In genomic region chr17:44628234-44629188, GRCh38 we compare ENCODE assay signal across 8 cellular contexts. TPM values are rescaled to one million over a fixed set of nuclear protein-coding genes. Genes with fewer than 3 reads are reported as not detected.
DNase-seq lines count a peak whose midpoint lies in the region; ATAC-seq and TF ChIP-seq lines count a peak whose summit lies in the region.
"Had no signal": no experiment of that assay in that cellular context is flagged by ENCODE, and none has a peak within 500 bp of the region (broad histone marks: within the 10 kb centered on the region; RNA-seq: fewer than 3 reads in every experiment).

No MANE protein-coding gene starts in this region.

- no peak for TF ChIP-seq CTCF in thoracic aorta (IDR thresholded peaks at IDR 0.05)

- no peaks in the 10 kb centered on the region for H3K9me3 Mint-ChIP-seq in immature natural killer cell
- H3K9me3 Mint-ChIP-seq: central memory CD8-positive, alpha-beta T cell had no signal

- peak overlapping the region; percentile 4 for H3K4me3 ChIP-seq in thoracic aorta

- peak overlapping the region in 3 of 5 donors; percentile 28 to 64 (median 63) for H3K4me3 Mint-ChIP-seq in immature natural killer cell
- H3K4me3 Mint-ChIP-seq: central memory CD8-positive, alpha-beta T cell had no signal

- no peak for TF ChIP-seq POLR2A in erythroblast (IDR thresholded peaks at IDR 0.05; ENCODE audit: low read length)

- peaks cover 0 to 11% (median 5%) of the 10 kb centered on the region in 3 donors for H3K27me3 Mint-ChIP-seq in immature natural killer cell (ENCODE audit: low read depth in 3 of 3)

- DNase-seq in NCI-H1092 (lab: John Stamatoyannopoulos, UW), result peak; percentile 89
- DNase-seq in amygdala (lab: John Stamatoyannopoulos, UW), result peak in 39 of 56 donors; percentile 3 to 61 (median 31)
- DNase-seq in immature natural killer cell, result no peak
- DNase-seq in thoracic aorta (ENCODE audit: low spot score), result no peak
- no peak for DNase-seq in occipital lobe (lab: John Stamatoyannopoulos, UW)
- DNase-seq in stimulated activated CD4-positive, alpha-beta T cell treated with anti-CD3 and anti-CD28 coated beads, Interleukin-4, amount 100 ng/mL, for 1 hour, result no peak
- DNase-seq in erythroblast (lab: John Stamatoyannopoulos, UW), result no peak

- H3K4me1 Mint-ChIP-seq in immature natural killer cell, result peaks cover 0 to 4% of the 10 kb centered on the region in 2 donors
- H3K4me1 Mint-ChIP-seq: central memory CD8-positive, alpha-beta T cell had no signal

- no peaks in the 10 kb centered on the region for H3K27me3 ChIP-seq in thoracic aorta (replicated peaks; ENCODE audit: insufficient read depth)

- H3K27ac Mint-ChIP-seq in immature natural killer cell, result peak overlapping the region in 2 of 6 donors; percentile 46 to 71

- H3K36me3 ChIP-seq in thoracic aorta, result no peaks in the 10 kb centered on the region

- no peak for ATAC-seq in thoracic aorta (ENCODE audit: insufficient number of reproducible peaks, low FRiP score, low read depth)

- no peaks in the 10 kb centered on the region for H3K4me1 ChIP-seq in thoracic aorta (ENCODE audit: control insufficient read depth in 1 of 2, low read depth in 2 of 2)

- no peaks in the 10 kb centered on the region for H3K36me3 Mint-ChIP-seq in immature natural killer cell

- no peaks in the 10 kb centered on the region for H3K9me3 ChIP-seq in thoracic aorta

- H3K27ac ChIP-seq in thoracic aorta, result peak overlapping the region; percentile 8 to 26

RNA-seq across cellular contexts. Expression of gene MEIOC, which starts 27.8 kb away (rescaled TPM):
- under 1 TPM; 0.08 to 0.57 (median 0.14) TPM for polyA plus RNA-seq in immature natural killer cell
- total RNA-seq in thoracic aorta (not detected), occipital lobe (0.47 TPM)

Comparison
In these comparisons a context has a peak if more than half of its experiments do, and no peak if none do; other contexts are left out.
1. DNase-seq: peak in NCI-H1092 (single experiment) and amygdala (39 of 56); none in immature natural killer cell (0 of 3), thoracic aorta (single experiment), occipital lobe (single experiment), stimulated activated CD4-positive, alpha-beta T cell treated with anti-CD3 and anti-CD28 coated beads, Interleukin-4, amount 100 ng/mL, for 1 hour (single experiment) and erythroblast (0 of 2).